In the genomic region with DNA sequence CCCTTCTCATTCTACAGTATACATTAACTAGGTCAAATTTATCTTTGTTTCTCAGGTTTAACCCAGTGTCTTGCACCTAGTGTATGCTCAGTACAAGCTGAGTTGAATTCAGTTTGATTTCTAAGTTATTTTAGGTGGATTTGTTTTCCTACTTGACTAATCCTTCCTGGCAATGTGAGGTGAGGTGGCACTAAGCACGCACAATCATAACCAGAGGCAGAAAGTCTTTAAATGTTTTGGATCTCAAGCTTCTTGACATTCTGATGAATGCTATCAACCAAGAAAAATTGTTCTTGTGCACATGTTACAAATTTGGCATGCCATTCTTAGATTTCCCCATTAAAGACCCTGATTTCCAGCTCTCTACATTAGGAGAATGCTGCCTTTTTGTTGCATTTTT, we compare ENCODE assay signal across 12 cellular contexts. TPM values are rescaled to one million over a fixed set of nuclear protein-coding genes. Genes with fewer than 3 reads are reported as not detected.
DNase-seq lines count a peak whose midpoint lies in the region; ATAC-seq and TF ChIP-seq lines count a peak whose summit lies in the region.
"Had no signal": no experiment of that assay in that cellular context is flagged by ENCODE, and none has a peak within 500 bp of the region (broad histone marks: within the 10 kb centered on the region; RNA-seq: fewer than 3 reads in every experiment).

No MANE protein-coding gene starts in this region.

- peaks cover 61% of the 10 kb centered on the region for H4K20me1 ChIP-seq in KMS-11 (ENCODE audit: insufficient read depth)

- H3K9ac ChIP-seq in KMS-11, result no peak overlapping the region

- H3K36me3 Mint-ChIP-seq in Caco-2 (ENCODE audit: insufficient read depth, unreplicated experiment) (peaks cover 34% of the 10 kb centered on the region), brain (peaks cover 3% of the 10 kb centered on the region), nephron progenitor cell (ENCODE audit: low read depth) (peaks cover 30% of the 10 kb centered on the region)

- peaks cover 39% of the 10 kb centered on the region for H3K4me1 Mint-ChIP-seq in Caco-2 (ENCODE audit: low read depth, unreplicated experiment)
- H3K4me1 Mint-ChIP-seq in brain, result peaks cover 72% of the 10 kb centered on the region
- H3K4me1 Mint-ChIP-seq in nephron progenitor cell, result peaks cover 54% of the 10 kb centered on the region

- BruUV-seq in Caco-2 (replicated peaks; lab: Mats Ljungman, UMichigan), result no TSS peak

- H3K4me2 ChIP-seq in KMS-11, result peak overlapping the region; percentile 39; the same call in 1 of the 2 replicates

- no peak overlapping the region for H3K27ac ChIP-seq in KMS-11

- H3K27ac Mint-ChIP-seq in Caco-2 (ENCODE audit: unreplicated experiment) (no peak overlapping the region), brain (peak overlapping the region in 4 of 5 experiments; percentile 25 to 97 (median 61)), nephron progenitor cell (no peak overlapping the region)

- H3K4me3 Mint-ChIP-seq in Caco-2 (ENCODE audit: unreplicated experiment) (peak overlapping the region; percentile 98), brain (peak overlapping the region; percentile 69 to 100 (median 98)), nephron progenitor cell (peak overlapping the region; percentile 98)

- POLR2A ChIA-PET in Caco-2 (lab: Charles Lee), result no interaction called here

- intact Hi-C loops in Caco-2 (cut with micrococcal nuclease; ENCODE audit: unreplicated experiment), result loop anchor here (5.0 kb wide), 1 partner anchor 227 kb away; a partner anchor contains a TSS
- intact Hi-C loops in sciatic nerve (cut with DNase I), result no loop called here

- H3K79me2 ChIP-seq in KMS-11 (ENCODE audit: insufficient read depth, low read depth), result peaks cover 78% of the 10 kb centered on the region

- DNase-seq in Caco-2 (no peak), nephron progenitor cell (no peak), NCI-H748 (lab: John Stamatoyannopoulos, UW; ENCODE audit: unreplicated experiment) (no peak), sciatic nerve (ENCODE audit: low spot score) (no peak), C1 segment of cervical spinal cord (lab: John Stamatoyannopoulos, UW) (no peak)
- DNase-seq in stimulated activated CD4-positive, alpha-beta T cell treated with anti-CD3 and anti-CD28 coated beads, Interleukin-12 subunit alpha, Interleukin-12 subunit beta, amount 100 ng/mL, for 4 hours, result no peak
- DNase-seq: activated gamma-delta T cell, HCEC 1CT, hypothalamus, SIG-M5 had no signal

- CTCF ChIA-PET in Caco-2 (lab: Charles Lee), result no interaction called here

- no peak overlapping the region for H3K4me3 ChIP-seq in Caco-2 (ENCODE audit: low read depth, low read length)
- H3K4me3 ChIP-seq in KMS-11 (IDR thresholded peaks at IDR 0.05; ENCODE audit: insufficient read depth, low read depth, low read length), result no peak overlapping the region

- H3K9me3 Mint-ChIP-seq in Caco-2 (ENCODE audit: unreplicated experiment), result no peaks in the 10 kb centered on the region
- H3K9me3 Mint-ChIP-seq in brain, result no peaks in the 10 kb centered on the region
- H3K9me3 Mint-ChIP-seq in nephron progenitor cell, result no peaks in the 10 kb centered on the region

- H3K4me1 ChIP-seq in Caco-2 (peaks cover 61% of the 10 kb centered on the region), KMS-11 (ENCODE audit: low read depth, poor library complexity, severe bottlenecking) (peaks cover 42% of the 10 kb centered on the region)

- H3K36me3 ChIP-seq in Caco-2 (ENCODE audit: control insufficient read depth, insufficient read depth, low read length) (no peaks in the 10 kb centered on the region), KMS-11 (ENCODE audit: insufficient read depth) (no peaks in the 10 kb centered on the region)

- H3K27me3 Mint-ChIP-seq in Caco-2 (ENCODE audit: insufficient read depth, unreplicated experiment) (no peaks in the 10 kb centered on the region), brain (peaks cover 24% of the 10 kb centered on the region), nephron progenitor cell (ENCODE audit: low read depth, poor library complexity) (no peaks in the 10 kb centered on the region)

- TF ChIP-seq CTCF in Caco-2 (IDR thresholded peaks at IDR 0.05; ENCODE audit: insufficient read depth in 1 of 2, low read depth in 1 of 2, low read length in 1 of 2, severe bottlenecking in 1 of 2, unreplicated experiment in 1 of 2), result no peak
- no peak for TF ChIP-seq CTCF in KMS-11 (conservative IDR thresholded peaks at IDR 0.05; ENCODE audit: low read depth, low read length)
- TF ChIP-seq CTCF in brain (conservative IDR thresholded peaks at IDR 0.05), result no peak
- no peak for TF ChIP-seq CTCF in nephron progenitor cell (IDR thresholded peaks at IDR 0.05)

- H3K27me3 ChIP-seq in Caco-2 (replicated peaks; ENCODE audit: control insufficient read depth, insufficient read depth, low read length) (no peaks in the 10 kb centered on the region), KMS-11 (ENCODE audit: insufficient read depth, low read depth) (no peaks in the 10 kb centered on the region)

- ATAC-seq in sciatic nerve, result no peak

- H3K9me3 ChIP-seq in Caco-2, result no peaks in the 10 kb centered on the region

- no peak overlapping the region for H2AFZ ChIP-seq in KMS-11 (ENCODE audit: low read depth)

RNA-seq across cellular contexts. Expression of a gene that starts 3.2 kb away (rescaled TPM):
- total RNA-seq in Caco-2 (2022) (148 TPM in 2 replicates), sciatic nerve (30.8 TPM)
- polyA plus RNA-seq in brain (ENCODE audit: insufficient read depth, low read depth, low replicate concordance), result 58.3 TPM

RNA-seq across cellular contexts. Expression of a gene that starts 3.6 kb away (rescaled TPM):
- 34.5 and 35.2 TPM in 2 replicates for total RNA-seq in Caco-2 (2022)
- polyA plus RNA-seq in brain (ENCODE audit: insufficient read depth, low read depth, low replicate concordance), result 14.7 TPM
- total RNA-seq in sciatic nerve, result 29.5 TPM

Comparison
In these comparisons a context has a peak if more than half of its experiments do, and no peak if none do; other contexts are left out.
1. H3K27ac Mint-ChIP-seq: peak in brain (4 of 5); none in Caco-2 (single experiment) and nephron progenitor cell (single experiment).
2. Peak in every context shown above with its lines, with median percentiles within 50 percentile points of each other: H3K4me3 Mint-ChIP-seq.